1 cellular context compared by ENCODE assay signal in genomic region chr15:53843869-53844569, GRCh38.
TF ChIP-seq lines count a peak whose summit lies in the region.

No MANE protein-coding gene starts in this region.

TF ChIP-seq in HepG2, 621 proteins besides CTCF, POLR2A, EP300 and RAD21 (continued from another document and continues in another):
- no peak for TF ChIP-seq ZNF75D (CRISPR knock-in tag; IDR thresholded peaks at IDR 0.05; ENCODE audit: borderline replicate concordance)
- TF ChIP-seq IRF2 (CRISPR knock-in tag; IDR thresholded peaks at IDR 0.05): peak; percentile 58; the same call in 1 of the 2 replicates
- no peak for TF ChIP-seq CREB1 (IDR thresholded peaks at IDR 0.05)
- TF ChIP-seq CREB1 (CRISPR knock-in tag; IDR thresholded peaks at IDR 0.05): peak; percentile 68
- TF ChIP-seq, protein P1, sequence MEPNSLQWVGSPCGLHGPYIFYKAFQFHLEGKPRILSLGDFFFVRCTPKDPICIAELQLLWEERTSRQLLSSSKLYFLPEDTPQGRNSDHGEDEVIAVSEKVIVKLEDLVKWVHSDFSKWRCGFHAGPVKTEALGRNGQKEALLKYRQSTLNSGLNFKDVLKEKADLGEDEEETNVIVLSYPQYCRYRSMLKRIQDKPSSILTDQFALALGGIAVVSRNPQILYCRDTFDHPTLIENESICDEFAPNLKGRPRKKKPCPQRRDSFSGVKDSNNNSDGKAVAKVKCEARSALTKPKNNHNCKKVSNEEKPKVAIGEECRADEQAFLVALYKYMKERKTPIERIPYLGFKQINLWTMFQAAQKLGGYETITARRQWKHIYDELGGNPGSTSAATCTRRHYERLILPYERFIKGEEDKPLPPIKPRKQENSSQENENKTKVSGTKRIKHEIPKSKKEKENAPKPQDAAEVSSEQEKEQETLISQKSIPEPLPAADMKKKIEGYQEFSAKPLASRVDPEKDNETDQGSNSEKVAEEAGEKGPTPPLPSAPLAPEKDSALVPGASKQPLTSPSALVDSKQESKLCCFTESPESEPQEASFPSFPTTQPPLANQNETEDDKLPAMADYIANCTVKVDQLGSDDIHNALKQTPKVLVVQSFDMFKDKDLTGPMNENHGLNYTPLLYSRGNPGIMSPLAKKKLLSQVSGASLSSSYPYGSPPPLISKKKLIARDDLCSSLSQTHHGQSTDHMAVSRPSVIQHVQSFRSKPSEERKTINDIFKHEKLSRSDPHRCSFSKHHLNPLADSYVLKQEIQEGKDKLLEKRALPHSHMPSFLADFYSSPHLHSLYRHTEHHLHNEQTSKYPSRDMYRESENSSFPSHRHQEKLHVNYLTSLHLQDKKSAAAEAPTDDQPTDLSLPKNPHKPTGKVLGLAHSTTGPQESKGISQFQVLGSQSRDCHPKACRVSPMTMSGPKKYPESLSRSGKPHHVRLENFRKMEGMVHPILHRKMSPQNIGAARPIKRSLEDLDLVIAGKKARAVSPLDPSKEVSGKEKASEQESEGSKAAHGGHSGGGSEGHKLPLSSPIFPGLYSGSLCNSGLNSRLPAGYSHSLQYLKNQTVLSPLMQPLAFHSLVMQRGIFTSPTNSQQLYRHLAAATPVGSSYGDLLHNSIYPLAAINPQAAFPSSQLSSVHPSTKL (CRISPR knock-in tag; IDR thresholded peaks at IDR 0.05): peak; percentile 95
- TF ChIP-seq ZNF414 (CRISPR knock-in tag; IDR thresholded peaks at IDR 0.05): no peak
- TF ChIP-seq, protein P2, sequence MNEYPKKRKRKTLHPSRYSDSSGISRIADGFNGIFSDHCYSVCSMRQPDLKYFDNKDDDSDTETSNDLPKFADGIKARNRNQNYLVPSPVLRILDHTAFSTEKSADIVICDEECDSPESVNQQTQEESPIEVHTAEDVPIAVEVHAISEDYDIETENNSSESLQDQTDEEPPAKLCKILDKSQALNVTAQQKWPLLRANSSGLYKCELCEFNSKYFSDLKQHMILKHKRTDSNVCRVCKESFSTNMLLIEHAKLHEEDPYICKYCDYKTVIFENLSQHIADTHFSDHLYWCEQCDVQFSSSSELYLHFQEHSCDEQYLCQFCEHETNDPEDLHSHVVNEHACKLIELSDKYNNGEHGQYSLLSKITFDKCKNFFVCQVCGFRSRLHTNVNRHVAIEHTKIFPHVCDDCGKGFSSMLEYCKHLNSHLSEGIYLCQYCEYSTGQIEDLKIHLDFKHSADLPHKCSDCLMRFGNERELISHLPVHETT (CRISPR knock-in tag; conservative IDR thresholded peaks at IDR 0.05): 0 out of 2 replicates have a peak, but pooled peaks have one; percentile 34
- no peak for TF ChIP-seq MTF1 (CRISPR knock-in tag; IDR thresholded peaks at IDR 0.05)
- no peak for TF ChIP-seq ZNF20 (CRISPR knock-in tag; IDR thresholded peaks at IDR 0.05)
- TF ChIP-seq XRCC5 (optimal IDR thresholded peaks at IDR 0.05; ENCODE audit: low read length): no peak
- no peak for TF ChIP-seq MYNN (CRISPR knock-in tag; IDR thresholded peaks at IDR 0.05; ENCODE audit: low read depth)
- TF ChIP-seq EZH2 (conservative IDR thresholded peaks at IDR 0.05; ENCODE audit: low read depth, low read length): no peak
- no peak for TF ChIP-seq KLF11 (CRISPR knock-in tag; IDR thresholded peaks at IDR 0.05)
- TF ChIP-seq ZNF501 (CRISPR knock-in tag; IDR thresholded peaks at IDR 0.05): no peak
- TF ChIP-seq, protein P3, sequence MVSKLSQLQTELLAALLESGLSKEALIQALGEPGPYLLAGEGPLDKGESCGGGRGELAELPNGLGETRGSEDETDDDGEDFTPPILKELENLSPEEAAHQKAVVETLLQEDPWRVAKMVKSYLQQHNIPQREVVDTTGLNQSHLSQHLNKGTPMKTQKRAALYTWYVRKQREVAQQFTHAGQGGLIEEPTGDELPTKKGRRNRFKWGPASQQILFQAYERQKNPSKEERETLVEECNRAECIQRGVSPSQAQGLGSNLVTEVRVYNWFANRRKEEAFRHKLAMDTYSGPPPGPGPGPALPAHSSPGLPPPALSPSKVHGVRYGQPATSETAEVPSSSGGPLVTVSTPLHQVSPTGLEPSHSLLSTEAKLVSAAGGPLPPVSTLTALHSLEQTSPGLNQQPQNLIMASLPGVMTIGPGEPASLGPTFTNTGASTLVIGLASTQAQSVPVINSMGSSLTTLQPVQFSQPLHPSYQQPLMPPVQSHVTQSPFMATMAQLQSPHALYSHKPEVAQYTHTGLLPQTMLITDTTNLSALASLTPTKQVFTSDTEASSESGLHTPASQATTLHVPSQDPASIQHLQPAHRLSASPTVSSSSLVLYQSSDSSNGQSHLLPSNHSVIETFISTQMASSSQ (IDR thresholded peaks at IDR 0.05; ENCODE audit: low read depth): peak; percentile 55; the same call in 1 of the 2 replicates
- TF ChIP-seq, protein P3 (CRISPR knock-in tag; IDR thresholded peaks at IDR 0.05; ENCODE audit: borderline replicate concordance): peak; percentile 85; the same call in 1 of the 2 replicates
- TF ChIP-seq SMAD9 (CRISPR knock-in tag; IDR thresholded peaks at IDR 0.05): no peak
- TF ChIP-seq SATB2 (CRISPR knock-in tag; IDR thresholded peaks at IDR 0.05): no peak
- TF ChIP-seq CBX5 (CRISPR knock-in tag; IDR thresholded peaks at IDR 0.05; ENCODE audit: borderline replicate concordance): no peak
- no peak for TF ChIP-seq ARNT2 (CRISPR knock-in tag; IDR thresholded peaks at IDR 0.05; ENCODE audit: low read depth)
- no peak for TF ChIP-seq ZNF577 (CRISPR knock-in tag; IDR thresholded peaks at IDR 0.05; ENCODE audit: borderline replicate concordance, low read depth)
- no peak for TF ChIP-seq HOXA9 (CRISPR knock-in tag; IDR thresholded peaks at IDR 0.05; ENCODE audit: borderline replicate concordance)
- no peak for TF ChIP-seq ZNF7 (CRISPR knock-in tag; IDR thresholded peaks at IDR 0.05)
- TF ChIP-seq, protein P4, sequence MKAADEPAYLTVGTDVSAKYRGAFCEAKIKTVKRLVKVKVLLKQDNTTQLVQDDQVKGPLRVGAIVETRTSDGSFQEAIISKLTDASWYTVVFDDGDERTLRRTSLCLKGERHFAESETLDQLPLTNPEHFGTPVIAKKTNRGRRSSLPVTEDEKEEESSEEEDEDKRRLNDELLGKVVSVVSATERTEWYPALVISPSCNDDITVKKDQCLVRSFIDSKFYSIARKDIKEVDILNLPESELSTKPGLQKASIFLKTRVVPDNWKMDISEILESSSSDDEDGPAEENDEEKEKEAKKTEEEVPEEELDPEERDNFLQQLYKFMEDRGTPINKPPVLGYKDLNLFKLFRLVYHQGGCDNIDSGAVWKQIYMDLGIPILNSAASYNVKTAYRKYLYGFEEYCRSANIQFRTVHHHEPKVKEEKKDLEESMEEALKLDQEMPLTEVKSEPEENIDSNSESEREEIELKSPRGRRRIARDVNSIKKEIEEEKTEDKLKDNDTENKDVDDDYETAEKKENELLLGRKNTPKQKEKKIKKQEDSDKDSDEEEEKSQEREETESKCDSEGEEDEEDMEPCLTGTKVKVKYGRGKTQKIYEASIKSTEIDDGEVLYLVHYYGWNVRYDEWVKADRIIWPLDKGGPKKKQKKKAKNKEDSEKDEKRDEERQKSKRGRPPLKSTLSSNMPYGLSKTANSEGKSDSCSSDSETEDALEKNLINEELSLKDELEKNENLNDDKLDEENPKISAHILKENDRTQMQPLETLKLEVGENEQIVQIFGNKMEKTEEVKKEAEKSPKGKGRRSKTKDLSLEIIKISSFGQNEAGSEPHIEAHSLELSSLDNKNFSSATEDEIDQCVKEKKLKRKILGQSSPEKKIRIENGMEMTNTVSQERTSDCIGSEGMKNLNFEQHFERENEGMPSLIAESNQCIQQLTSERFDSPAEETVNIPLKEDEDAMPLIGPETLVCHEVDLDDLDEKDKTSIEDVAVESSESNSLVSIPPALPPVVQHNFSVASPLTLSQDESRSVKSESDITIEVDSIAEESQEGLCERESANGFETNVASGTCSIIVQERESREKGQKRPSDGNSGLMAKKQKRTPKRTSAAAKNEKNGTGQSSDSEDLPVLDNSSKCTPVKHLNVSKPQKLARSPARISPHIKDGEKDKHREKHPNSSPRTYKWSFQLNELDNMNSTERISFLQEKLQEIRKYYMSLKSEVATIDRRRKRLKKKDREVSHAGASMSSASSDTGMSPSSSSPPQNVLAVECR (CRISPR knock-in tag; IDR thresholded peaks at IDR 0.05; ENCODE audit: borderline replicate concordance): no peak
- no peak for TF ChIP-seq NCOA5 (CRISPR knock-in tag; IDR thresholded peaks at IDR 0.05)
- no peak for TF ChIP-seq ATF5 (CRISPR knock-in tag; IDR thresholded peaks at IDR 0.05; ENCODE audit: low read depth)
- no peak for TF ChIP-seq ZC3H4 (CRISPR knock-in tag; IDR thresholded peaks at IDR 0.05; ENCODE audit: borderline replicate concordance)
- no peak for TF ChIP-seq MED8 (CRISPR knock-in tag; IDR thresholded peaks at IDR 0.05; ENCODE audit: insufficient replicate concordance)
- TF ChIP-seq, protein P5, sequence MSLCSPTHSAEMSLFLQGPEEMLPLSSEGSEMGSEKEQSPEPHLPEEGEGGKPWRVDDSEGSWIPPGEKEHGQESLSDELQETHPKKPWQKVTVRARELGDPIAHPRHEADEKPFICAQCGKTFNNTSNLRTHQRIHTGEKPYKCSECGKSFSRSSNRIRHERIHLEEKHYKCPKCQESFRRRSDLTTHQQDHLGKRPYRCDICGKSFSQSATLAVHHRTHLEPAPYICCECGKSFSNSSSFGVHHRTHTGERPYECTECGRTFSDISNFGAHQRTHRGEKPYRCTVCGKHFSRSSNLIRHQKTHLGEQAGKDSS (CRISPR knock-in tag; IDR thresholded peaks at IDR 0.05; ENCODE audit: borderline replicate concordance, low read depth): no peak
- TF ChIP-seq ZNF143 (CRISPR knock-in tag; IDR thresholded peaks at IDR 0.05): no peak
- no peak for TF ChIP-seq ZEB1 (IDR thresholded peaks at IDR 0.05; ENCODE audit: insufficient replicate concordance, low read depth)
- no peak for TF ChIP-seq ZFP82 (CRISPR knock-in tag; IDR thresholded peaks at IDR 0.05; ENCODE audit: borderline replicate concordance)
- TF ChIP-seq DNMT1 (CRISPR knock-in tag; IDR thresholded peaks at IDR 0.05): no peak
- no peak for TF ChIP-seq ZNF460 (CRISPR knock-in tag; IDR thresholded peaks at IDR 0.05; ENCODE audit: borderline replicate concordance)
- TF ChIP-seq KAT7 (CRISPR knock-in tag; IDR thresholded peaks at IDR 0.05; ENCODE audit: borderline replicate concordance): no peak; the same call in 1 of the 2 replicates
- TF ChIP-seq SMYD3 (CRISPR knock-in tag; IDR thresholded peaks at IDR 0.05): no peak
- TF ChIP-seq ATF1 (CRISPR knock-in tag; IDR thresholded peaks at IDR 0.05): no peak; the same call in 1 of the 2 replicates
- TF ChIP-seq ZNF264 (CRISPR knock-in tag; IDR thresholded peaks at IDR 0.05): peak; percentile 66; the same call in 1 of the 2 replicates
- TF ChIP-seq GTF3A (CRISPR knock-in tag; conservative IDR thresholded peaks at IDR 0.05): no peak
- TF ChIP-seq ZNF121 (CRISPR knock-in tag; IDR thresholded peaks at IDR 0.05): no peak
- TF ChIP-seq ZNF629 (CRISPR knock-in tag; conservative IDR thresholded peaks at IDR 0.05): no peak; the same call in 1 of the 2 replicates
- TF ChIP-seq ZNF781 (CRISPR knock-in tag; IDR thresholded peaks at IDR 0.05; ENCODE audit: borderline replicate concordance, not compliant biosample characterization): no peak
- no peak for TF ChIP-seq ZNF737 (CRISPR knock-in tag; IDR thresholded peaks at IDR 0.05; ENCODE audit: borderline replicate concordance)
- TF ChIP-seq PRPF4 (IDR thresholded peaks at IDR 0.05; ENCODE audit: low read depth, low read length, poor library complexity, severe bottlenecking): no peak
- no peak for TF ChIP-seq ZNF660 (CRISPR knock-in tag; IDR thresholded peaks at IDR 0.05; ENCODE audit: borderline replicate concordance, low read depth)
- TF ChIP-seq ZFP41 (CRISPR knock-in tag; IDR thresholded peaks at IDR 0.05; ENCODE audit: borderline replicate concordance): no peak
- TF ChIP-seq ZNF530 (CRISPR knock-in tag; IDR thresholded peaks at IDR 0.05; ENCODE audit: low read depth): no peak
- TF ChIP-seq FOXC1 (CRISPR knock-in tag; IDR thresholded peaks at IDR 0.05; ENCODE audit: borderline replicate concordance): no peak
- TF ChIP-seq ZNF605 (CRISPR knock-in tag; IDR thresholded peaks at IDR 0.05): no peak
- TF ChIP-seq ZNF136 (CRISPR knock-in tag; IDR thresholded peaks at IDR 0.05; ENCODE audit: low read depth): no peak
- no peak for TF ChIP-seq ARNT (IDR thresholded peaks at IDR 0.05)
- TF ChIP-seq, protein P6, sequence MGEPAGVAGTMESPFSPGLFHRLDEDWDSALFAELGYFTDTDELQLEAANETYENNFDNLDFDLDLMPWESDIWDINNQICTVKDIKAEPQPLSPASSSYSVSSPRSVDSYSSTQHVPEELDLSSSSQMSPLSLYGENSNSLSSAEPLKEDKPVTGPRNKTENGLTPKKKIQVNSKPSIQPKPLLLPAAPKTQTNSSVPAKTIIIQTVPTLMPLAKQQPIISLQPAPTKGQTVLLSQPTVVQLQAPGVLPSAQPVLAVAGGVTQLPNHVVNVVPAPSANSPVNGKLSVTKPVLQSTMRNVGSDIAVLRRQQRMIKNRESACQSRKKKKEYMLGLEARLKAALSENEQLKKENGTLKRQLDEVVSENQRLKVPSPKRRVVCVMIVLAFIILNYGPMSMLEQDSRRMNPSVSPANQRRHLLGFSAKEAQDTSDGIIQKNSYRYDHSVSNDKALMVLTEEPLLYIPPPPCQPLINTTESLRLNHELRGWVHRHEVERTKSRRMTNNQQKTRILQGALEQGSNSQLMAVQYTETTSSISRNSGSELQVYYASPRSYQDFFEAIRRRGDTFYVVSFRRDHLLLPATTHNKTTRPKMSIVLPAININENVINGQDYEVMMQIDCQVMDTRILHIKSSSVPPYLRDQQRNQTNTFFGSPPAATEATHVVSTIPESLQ (CRISPR knock-in tag; conservative IDR thresholded peaks at IDR 0.05): no peak
- no peak for TF ChIP-seq ZNF337 (CRISPR knock-in tag; IDR thresholded peaks at IDR 0.05; ENCODE audit: borderline replicate concordance, low read depth)
- TF ChIP-seq HMG20A (CRISPR knock-in tag; IDR thresholded peaks at IDR 0.05; ENCODE audit: borderline replicate concordance): peak; percentile 85; the same call in 1 of the 2 replicates
- peak; percentile 89 for TF ChIP-seq MED13 (CRISPR knock-in tag; IDR thresholded peaks at IDR 0.05)
